24 cellular contexts compared by ENCODE assay signal in the genomic region with DNA sequence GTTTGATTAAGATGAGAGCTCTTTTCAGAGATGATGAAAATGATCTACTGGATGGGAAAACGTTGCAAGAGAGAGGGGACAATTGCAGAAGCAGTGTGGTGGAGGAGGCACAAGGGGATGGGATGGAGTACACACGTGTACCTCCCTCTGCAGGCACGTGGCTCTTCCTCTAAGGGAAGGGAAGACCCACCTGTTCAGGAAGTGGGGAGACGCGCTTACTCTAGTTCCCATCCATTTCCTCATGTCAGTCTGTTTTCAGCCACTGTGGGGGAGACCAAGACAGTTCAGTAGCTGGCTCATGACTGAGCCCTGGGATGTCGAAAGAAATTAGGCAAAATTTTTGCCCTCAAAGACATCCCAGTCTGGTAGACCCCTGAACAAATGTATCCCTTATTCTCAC.
"Had no signal": no experiment of that assay in that cellular context is flagged by ENCODE, and none has a peak within 500 bp of the region (broad histone marks: within the 10 kb centered on the region; RNA-seq: fewer than 3 reads in every experiment).

No MANE protein-coding gene starts in this region.

- H3K4me2 ChIP-seq: PC-9 had no signal

- DNase-seq: activated CD4-positive, alpha-beta T cell treated with anti-CD3 and anti-CD28 coated beads, Interleukin-2, amount 10 ng/mL, durations not matched to agents 24 days and 14 days; activated CD4-positive, alpha-beta T cell treated with anti-CD3 and anti-CD28 coated beads, Interleukin-2, amount 50 U/mL, for 48 hours; activated CD8-positive, alpha-beta memory T cell treated with anti-CD3 and anti-CD28 coated beads, Interleukin-2, amount 50 U/mL, for 4 hours; activated gamma-delta T cell treated with Interleukin-2 at 50 U/mL for 16 hours; activated naive CD4-positive, alpha-beta T cell treated with anti-CD3 and anti-CD28 coated beads for 36 hours; activated T-cell treated with anti-CD3 and anti-CD28 coated beads for 4 hours; activated T-cell treated with anti-CD3 and anti-CD28 coated beads, Interleukin-2, amount 50 U/mL, for 4 hours; anterior cingulate cortex; caudate nucleus; cerebellar nuclear complex; NCI-H1105; NCI-H1417 treated with DMSO at 0.1 percent for 48 hours; NCI-H1930; NCI-H2081 treated with DMSO at 0.1 percent for 48 hours; NCI-H345; NCI-H524 treated with DMSO at 0.1 percent for 48 hours; NK-92 treated with Interleukin-12 subunit alpha and Interleukin-12 subunit beta, amount 100 ng/mL, for 24 hours; PC-9; Right ventricle myocardium superior had no signal

- H2AFZ ChIP-seq: PC-9 had no signal

- ATAC-seq: activated naive CD4-positive, alpha-beta T cell treated with anti-CD3 and anti-CD28 coated beads, Interleukin-2, amount 50 U/mL, for 72 hours; activated T-cell treated with anti-CD3 and anti-CD28 coated beads, Interleukin-2, amount 50 U/mL, for 4 hours had no signal

- H3K4me3 ChIP-seq: PC-9, SK-N-MC had no signal

- H3K27ac ChIP-seq: PC-9, SK-N-MC had no signal

- FAIRE-seq: bronchial epithelial cell, RCC 7860, TTC549 had no signal
